ENCODE assay signal across 10 cellular contexts in genomic region chr9:92952861-92953620, GRCh38. TPM values are rescaled to one million over a fixed set of nuclear protein-coding genes. Genes with fewer than 3 reads are reported as not detected.
A peak's percentile ranks its signal among the peaks of the same experiment; 100 is the strongest.
DNase-seq lines count a peak whose midpoint lies in the region; ATAC-seq and TF ChIP-seq lines count a peak whose summit lies in the region.
"Had no signal": no experiment of that assay in that cellular context is flagged by ENCODE, and none has a peak within 500 bp of the region (broad histone marks: within the 10 kb centered on the region; RNA-seq: fewer than 3 reads in every experiment).

No MANE protein-coding gene starts in this region.

- H3K4me2 ChIP-seq in neural cell (ENCODE audit: low read length): no peak overlapping the region

- no peaks in the 10 kb centered on the region for H3K9me3 ChIP-seq in neural cell (ENCODE audit: low read length)

- intact Hi-C loops in posterior vena cava (cut with DNase I): no loop called here

- peaks cover 46% of the 10 kb centered on the region for H3K4me1 Mint-ChIP-seq in T-helper 2 cell treated with Interferon-gamma antibody and Interleukin-4, amounts not matched to agents 5 μg/mL and 100 μg/mL, for 36 hours (ENCODE audit: low read depth)
- peaks cover 78% of the 10 kb centered on the region for H3K4me1 Mint-ChIP-seq in activated naive CD8-positive, alpha-beta T cell treated with anti-CD3 and anti-CD28 coated beads for 36 hours

- H4K20me1 ChIP-seq in neural cell (ENCODE audit: insufficient read depth): no peaks in the 10 kb centered on the region

- H3K27me3 Mint-ChIP-seq in T-helper 2 cell treated with Interferon-gamma antibody and Interleukin-4, amounts not matched to agents 5 μg/mL and 100 μg/mL, for 36 hours (ENCODE audit: low read depth): peaks cover 18% of the 10 kb centered on the region
- no peaks in the 10 kb centered on the region for H3K27me3 Mint-ChIP-seq in activated naive CD8-positive, alpha-beta T cell treated with anti-CD3 and anti-CD28 coated beads for 36 hours

- no peaks in the 10 kb centered on the region for H3K9me2 ChIP-seq in neural cell (ENCODE audit: insufficient read depth, low read length)

- no peak for DNase-seq in T-helper 2 cell treated with Interferon-gamma antibody and Interleukin-4, amounts not matched to agents 5 μg/mL and 100 μg/mL, for 36 hours (ENCODE audit: low spot score)
- DNase-seq in T-helper 2 cell (no peak), NCI-H2081 treated with DMSO at 0.1 percent for 48 hours (lab: John Stamatoyannopoulos, UW) (peak; percentile 71), CD1c-positive myeloid dendritic cell (ENCODE audit: extremely low spot score) (no peak), posterior vena cava (ENCODE audit: low spot score) (no peak)
- DNase-seq in activated naive CD8-positive, alpha-beta T cell treated with anti-CD3 and anti-CD28 coated beads for 36 hours: no peak
- DNase-seq: 8988T had no signal

- TF ChIP-seq EP300 in neural cell (conservative IDR thresholded peaks at IDR 0.05; ENCODE audit: poor library complexity, severe bottlenecking): no peak

- H3K4me3 ChIP-seq in neural cell (ENCODE audit: low read length): peak overlapping the region; percentile 4

- peaks cover 1% of the 10 kb centered on the region for H3K36me3 Mint-ChIP-seq in T-helper 2 cell treated with Interferon-gamma antibody and Interleukin-4, amounts not matched to agents 5 μg/mL and 100 μg/mL, for 36 hours (ENCODE audit: low read depth)
- H3K36me3 Mint-ChIP-seq in activated naive CD8-positive, alpha-beta T cell treated with anti-CD3 and anti-CD28 coated beads for 36 hours: no peaks in the 10 kb centered on the region
- H3K36me3 Mint-ChIP-seq: WTC11 had no signal

- H3K27ac ChIP-seq in neural cell (ENCODE audit: low read length): peak overlapping the region; percentile 51

- H3F3A ChIP-seq in neural cell (ENCODE audit: insufficient read depth, low read length, poor library complexity, severe bottlenecking): no peaks in the 10 kb centered on the region

- H3K79me2 ChIP-seq in neural cell (replicated peaks; ENCODE audit: insufficient read depth, low read length): peaks cover 8% of the 10 kb centered on the region

- peak overlapping the region; percentile 34 for H3K9ac ChIP-seq in neural cell (ENCODE audit: low read length)

- no peaks in the 10 kb centered on the region for H3K36me3 ChIP-seq in neural cell (ENCODE audit: insufficient read depth, low read length)

- peak overlapping the region; percentile 90 for H3K27ac Mint-ChIP-seq in T-helper 2 cell treated with Interferon-gamma antibody and Interleukin-4, amounts not matched to agents 5 μg/mL and 100 μg/mL, for 36 hours
- H3K27ac Mint-ChIP-seq in activated naive CD8-positive, alpha-beta T cell treated with anti-CD3 and anti-CD28 coated beads for 36 hours: peak overlapping the region; percentile 92
- H3K27ac Mint-ChIP-seq: WTC11 had no signal

- H3K4me3 Mint-ChIP-seq in T-helper 2 cell treated with Interferon-gamma antibody and Interleukin-4, amounts not matched to agents 5 μg/mL and 100 μg/mL, for 36 hours: peak overlapping the region; percentile 83
- peak overlapping the region; percentile 43 for H3K4me3 Mint-ChIP-seq in activated naive CD8-positive, alpha-beta T cell treated with anti-CD3 and anti-CD28 coated beads for 36 hours
- H3K4me3 Mint-ChIP-seq: WTC11 had no signal

- peak overlapping the region; percentile 24 for H2AFZ ChIP-seq in neural cell (ENCODE audit: low read depth, low read length)

- no peak for TF ChIP-seq CTCF in neural cell (IDR thresholded peaks at IDR 0.05; ENCODE audit: poor library complexity, severe bottlenecking)

- no peaks in the 10 kb centered on the region for H3K27me3 ChIP-seq in neural cell (ENCODE audit: insufficient read depth, low read depth, low read length)

- ATAC-seq in HG03139 (IDR thresholded peaks at IDR 0.05; ENCODE audit: unreplicated experiment): no peak
- ATAC-seq: WTC11 had no signal

- no peaks in the 10 kb centered on the region for H3K9me3 Mint-ChIP-seq in T-helper 2 cell treated with Interferon-gamma antibody and Interleukin-4, amounts not matched to agents 5 μg/mL and 100 μg/mL, for 36 hours
- no peaks in the 10 kb centered on the region for H3K9me3 Mint-ChIP-seq in activated naive CD8-positive, alpha-beta T cell treated with anti-CD3 and anti-CD28 coated beads for 36 hours
- H3K9me3 Mint-ChIP-seq: WTC11 had no signal

- TF ChIP-seq RAD21 in neural cell (conservative IDR thresholded peaks at IDR 0.05): no peak

TF ChIP-seq in neural cell, 6 proteins besides CTCF, POLR2A, EP300 and RAD21:
- no peak for TF ChIP-seq EZH2 (IDR thresholded peaks at IDR 0.05; ENCODE audit: borderline replicate concordance, insufficient read depth, low read length, poor library complexity, severe bottlenecking)

RNA-seq across cellular contexts. Expression of gene FGD3, which starts 5.7 kb away (rescaled TPM):
- 10 to 100 TPM; 41.5 to 42.9 TPM for total RNA-seq in activated naive CD8-positive, alpha-beta T cell treated with anti-CD3 and anti-CD28 coated beads for 36 hours
- 8.3 and 9.3 TPM in 2 replicates for polyA plus RNA-seq in neural cell
- polyA minus RNA-seq in neural cell: 8.3 and 11.4 TPM in 2 replicates
- total RNA-seq in posterior vena cava: 1 to 10 TPM; 6.3 to 7.5 TPM

Comparison
In these comparisons a context has a peak if more than half of its experiments do, and no peak if none do; other contexts are left out.
1. RNA of gene FGD3, which starts 5.7 kb away (total RNA-seq): 41.5 to 42.9 TPM in activated naive CD8-positive, alpha-beta T cell treated with anti-CD3 and anti-CD28 coated beads for 36 hours; 6.3 to 7.5 TPM in posterior vena cava; every median in the first group is over 4 times any median in the second.